ENCODE assay signal across 8 cellular contexts in the genomic region with DNA sequence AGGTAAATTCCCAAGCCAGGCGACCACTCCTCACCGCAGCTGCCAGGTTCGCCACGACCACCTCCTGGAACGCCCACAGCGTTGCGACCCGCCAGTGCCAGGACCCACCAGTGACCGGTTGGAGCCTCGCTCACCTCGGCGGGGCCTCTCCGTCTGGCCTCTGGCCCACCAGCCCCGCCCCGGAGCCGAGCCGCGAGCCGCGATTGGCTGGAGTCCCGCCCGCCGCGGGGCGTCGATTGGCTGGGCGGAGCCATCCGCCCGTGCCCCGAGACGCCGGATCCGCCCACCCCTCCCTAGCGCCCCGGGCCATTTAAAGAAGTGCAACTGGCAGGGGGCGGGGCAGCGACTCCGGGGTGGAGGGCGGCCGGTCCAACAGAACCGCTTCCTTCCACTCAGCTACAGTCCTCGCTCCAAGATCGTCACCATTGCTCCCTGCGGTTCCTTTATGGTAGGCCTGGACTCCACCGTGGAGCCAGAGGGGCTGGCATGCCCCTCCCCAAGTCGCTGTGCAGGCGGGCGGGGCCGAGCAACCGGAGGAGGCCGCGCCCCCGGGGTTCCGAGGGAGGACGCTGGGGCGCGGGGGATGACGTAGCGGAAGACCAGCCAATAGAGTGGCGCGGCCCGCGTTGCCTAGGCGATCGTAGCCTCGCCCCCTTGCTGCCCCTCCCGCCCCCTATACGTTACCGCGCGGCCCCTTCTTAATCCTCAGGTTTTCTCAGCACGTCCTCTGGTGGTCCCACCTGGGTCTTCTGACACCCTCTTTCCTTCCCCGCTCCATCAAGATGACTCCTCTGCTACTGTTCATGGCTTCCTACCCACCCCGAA. TPM values are rescaled to one million over a fixed set of nuclear protein-coding genes. Genes with fewer than 3 reads are reported as not detected.
DNase-seq lines count a peak whose midpoint lies in the region; ATAC-seq and TF ChIP-seq lines count a peak whose summit lies in the region.

A gene with protein sequence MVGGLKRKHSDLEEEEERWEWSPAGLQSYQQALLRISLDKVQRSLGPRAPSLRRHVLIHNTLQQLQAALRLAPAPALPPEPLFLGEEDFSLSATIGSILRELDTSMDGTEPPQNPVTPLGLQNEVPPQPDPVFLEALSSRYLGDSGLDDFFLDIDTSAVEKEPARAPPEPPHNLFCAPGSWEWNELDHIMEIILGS (minus strand): TSS at position 155 of the 825 bp plus-strand sequence. CDS start 2,255 bp downstream, outside the sequence.

- CTCF ChIA-PET in mammary epithelial cell (lab: Charles Lee; ENCODE audit: low non-redundant PET), result interaction anchor here (0.6 kb wide), 1 partner anchor 17 kb away, joined by 14 read pairs; no protein-coding TSS in a partner anchor

- no peaks in the 10 kb centered on the region for H4K20me1 ChIP-seq in mammary epithelial cell (ENCODE audit: insufficient read depth, low read length)

- peak within 1 kb of the TSS; percentile 93 for H3K27ac ChIP-seq in WERI-Rb-1
- H3K27ac ChIP-seq in mammary epithelial cell (ENCODE audit: insufficient read depth, low read depth, low read length), result peak within 1 kb of the TSS; percentile 95
- peak within 1 kb of the TSS; percentile 92 to 99 (median 96) for H3K27ac ChIP-seq in spleen

- TF ChIP-seq POLR2A in spleen (IDR thresholded peaks at IDR 0.05), result peak in 2 of 3 donors; percentile 82

- in situ Hi-C loops in mammary epithelial cell (cut with MboI; ENCODE audit: low sequenced_read_pairs in 2 of 2), result no loop called here

- peaks cover 40% of the 10 kb centered on the region for H3K79me2 ChIP-seq in mammary epithelial cell (ENCODE audit: insufficient read depth, low read length)

- H3K4me1 ChIP-seq in mammary epithelial cell (ENCODE audit: insufficient read depth, low read length), result peaks cover 36% of the 10 kb centered on the region
- peaks cover 17 to 47% (median 27%) of the 10 kb centered on the region in 6 donors for H3K4me1 ChIP-seq in spleen

- peaks cover 20 to 21% of the 10 kb centered on the region in 2 donors for H3K4me1 Mint-ChIP-seq in immature natural killer cell

- peak; percentile 98 for DNase-seq in AG08396 (ENCODE audit: low spot score)
- DNase-seq in NCI-H2227 (lab: John Stamatoyannopoulos, UW; ENCODE audit: unreplicated experiment), result peak; percentile 100
- peak; percentile 96 for DNase-seq in WERI-Rb-1
- peak; percentile 94 for DNase-seq in mammary epithelial cell
- peak; percentile 98 for DNase-seq in immature natural killer cell
- peak; percentile 99 for DNase-seq in spleen

- no TSS peak for BruUV-seq in mammary epithelial cell (replicated peaks; lab: Mats Ljungman, UMichigan)

- H3K27me3 ChIP-seq in WERI-Rb-1 (ENCODE audit: insufficient read depth, low read depth, severe bottlenecking) (no peaks in the 10 kb centered on the region), mammary epithelial cell (ENCODE audit: insufficient read depth, low read length) (no peaks in the 10 kb centered on the region), spleen (replicated peaks in 1 of 7) (no peaks in the 10 kb centered on the region)

- WGBS in mammary epithelial cell (ENCODE audit: low coverage, missing lambda C conversion rate), result 0% methylated on average over 11 of the region's 74 CpGs
- 0 to 1% (median 1%) methylated on average over 34 to 74 of the region's 74 CpGs for WGBS in spleen, 5 donors

- ATAC-seq in GM18907 (IDR thresholded peaks at IDR 0.05; ENCODE audit: unreplicated experiment) (peak; percentile 66), HG03139 (IDR thresholded peaks at IDR 0.05; ENCODE audit: unreplicated experiment) (peak; percentile 55)

- H2AFZ ChIP-seq in mammary epithelial cell (ENCODE audit: low read depth, low read length), result peak within 1 kb of the TSS; percentile 96

- H3K9me3 Mint-ChIP-seq in immature natural killer cell, result no peaks in the 10 kb centered on the region

- TF ChIP-seq CTCF in WERI-Rb-1 (IDR thresholded peaks at IDR 0.05; ENCODE audit: low read depth, low read length) (0 out of 2 replicates have a peak, but pooled peaks have one; percentile 6), mammary epithelial cell (conservative IDR thresholded peaks at IDR 0.05 in 1 of 2, IDR thresholded peaks at IDR 0.05 in 1 of 2; ENCODE audit: extremely low read depth in 1 of 2, insufficient read depth in 1 of 2, low read depth in 1 of 2, low read length in 2 of 2) (peak in 1 of 2 donors; percentile 7), spleen (IDR thresholded peaks at IDR 0.05 in 8 of 11, conservative IDR thresholded peaks at IDR 0.05 in 3 of 11) (peak in 8 of 11 experiments; percentile 4 to 69 (median 49))

- peak within 1 kb of the TSS; percentile 97 to 100 (median 98) for H3K27ac Mint-ChIP-seq in immature natural killer cell

- peak within 1 kb of the TSS; percentile 95 to 100 (median 99) for H3K4me3 Mint-ChIP-seq in immature natural killer cell

- peaks cover 0 to 4% (median 0%) of the 10 kb centered on the region in 3 donors for H3K36me3 Mint-ChIP-seq in immature natural killer cell

- peak within 1 kb of the TSS; percentile 100 for H3K9ac ChIP-seq in mammary epithelial cell (ENCODE audit: insufficient read depth, low read length)

- H3K4me3 ChIP-seq in WERI-Rb-1 (ENCODE audit: low read depth, low read length) (peak within 1 kb of the TSS; percentile 99), mammary epithelial cell (replicated peaks in 1 of 3; ENCODE audit: insufficient read depth in 1 of 3, low read depth in 2 of 3, low read length in 3 of 3) (peak within 1 kb of the TSS; percentile 92 to 100 (median 95)), spleen (peak within 1 kb of the TSS; percentile 73 to 95 (median 91))

- H3K4me2 ChIP-seq in mammary epithelial cell (ENCODE audit: insufficient read depth, low read depth, low read length), result peak within 1 kb of the TSS; percentile 84

- H3K36me3 ChIP-seq in WERI-Rb-1 (peaks cover 16% of the 10 kb centered on the region), mammary epithelial cell (ENCODE audit: insufficient read depth, low read length) (peaks cover 14% of the 10 kb centered on the region), spleen (peaks cover 0 to 59% (median 24%) of the 10 kb centered on the region in 6 donors)

- dilution Hi-C loops in mammary epithelial cell (cut with HindIII; ENCODE audit: low sequenced_read_pairs), result loop anchor here (5.0 kb wide), 1 partner anchor 92 kb away; no protein-coding TSS in a partner anchor

- peaks cover 15 to 17% (median 15%) of the 10 kb centered on the region in 3 donors for H3K27me3 Mint-ChIP-seq in immature natural killer cell (ENCODE audit: low read depth in 3 of 3)

- intact Hi-C loops in mammary epithelial cell (cut with micrococcal nuclease), result loop anchor here (1.0 to 5.0 kb wide), 4 partner anchors 19 to 154 kb away; a partner anchor contains a TSS
- intact Hi-C loops in spleen (cut with DNase I; ENCODE audit: low total_unique reads), result loop anchor here (10.0 kb wide), 1 partner anchor 130 kb away; a partner anchor contains a TSS

- no peaks in the 10 kb centered on the region for H3K9me3 ChIP-seq in WERI-Rb-1 (ENCODE audit: severe bottlenecking)
- no peaks in the 10 kb centered on the region for H3K9me3 ChIP-seq in mammary epithelial cell (replicated peaks; ENCODE audit: insufficient read depth, low read length)
- no peaks in the 10 kb centered on the region for H3K9me3 ChIP-seq in spleen

RNA-seq across cellular contexts. Expression of the gene that starts here (rescaled TPM):
- total RNA-seq in mammary epithelial cell (10 to 100 TPM; 34.3 to 35.8 TPM), spleen (10 to 100 TPM; 21.5 to 51.4 (median 30.9) TPM)
- polyA plus RNA-seq in mammary epithelial cell (19.3 TPM), immature natural killer cell (10 to 100 TPM; 25.9 to 82.2 (median 62.0) TPM), spleen (10 to 100 TPM; 21.8 to 32.6 (median 23.5) TPM)
- 32.7 TPM for polyA minus RNA-seq in mammary epithelial cell

Comparison
In these comparisons a context has a peak if more than half of its experiments do, and no peak if none do; other contexts are left out.
1. Peak in every context shown above with its lines: DNase-seq, ATAC-seq, H3K4me3 ChIP-seq and H3K27ac ChIP-seq.